In the genomic region with DNA sequence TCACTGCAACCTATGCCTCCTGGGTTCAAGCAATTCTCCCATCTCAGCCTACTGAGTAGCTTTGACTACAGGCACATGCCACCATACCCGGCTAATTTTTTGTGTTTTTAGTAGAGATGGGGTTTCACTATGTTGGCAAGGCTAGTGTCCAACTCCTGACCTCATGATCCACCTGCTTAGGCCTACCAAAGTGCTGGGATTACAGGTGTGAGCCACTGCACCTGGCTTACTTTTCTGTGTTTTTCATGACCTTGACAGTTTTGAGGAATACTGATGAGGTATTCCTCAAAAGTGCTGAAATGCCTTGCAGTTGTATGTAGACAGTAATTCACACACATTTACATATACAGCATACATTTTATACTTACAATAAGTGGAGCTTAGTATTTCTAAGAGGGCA, we compare ENCODE assay signal across 2 cellular contexts.
TF ChIP-seq lines count a peak whose summit lies in the region.

No MANE protein-coding gene starts in this region.

TF ChIP-seq in GM23338, 12 proteins besides CTCF, POLR2A, EP300 and RAD21 (continued from another document):
- TF ChIP-seq ZNF331 (CRISPR knock-in tag; IDR thresholded peaks at IDR 0.05; ENCODE audit: low read depth) (no peak), EZH2 (IDR thresholded peaks at IDR 0.05; ENCODE audit: low read depth, unreplicated experiment) (no peak)
- TF ChIP-seq, protein P1, sequence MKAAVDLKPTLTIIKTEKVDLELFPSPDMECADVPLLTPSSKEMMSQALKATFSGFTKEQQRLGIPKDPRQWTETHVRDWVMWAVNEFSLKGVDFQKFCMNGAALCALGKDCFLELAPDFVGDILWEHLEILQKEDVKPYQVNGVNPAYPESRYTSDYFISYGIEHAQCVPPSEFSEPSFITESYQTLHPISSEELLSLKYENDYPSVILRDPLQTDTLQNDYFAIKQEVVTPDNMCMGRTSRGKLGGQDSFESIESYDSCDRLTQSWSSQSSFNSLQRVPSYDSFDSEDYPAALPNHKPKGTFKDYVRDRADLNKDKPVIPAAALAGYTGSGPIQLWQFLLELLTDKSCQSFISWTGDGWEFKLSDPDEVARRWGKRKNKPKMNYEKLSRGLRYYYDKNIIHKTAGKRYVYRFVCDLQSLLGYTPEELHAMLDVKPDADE (IDR thresholded peaks at IDR 0.05), result no peak

TF ChIP-seq in WTC11, 78 proteins besides CTCF, POLR2A, EP300 and RAD21 (continued from another document):
- TF ChIP-seq, protein P2, sequence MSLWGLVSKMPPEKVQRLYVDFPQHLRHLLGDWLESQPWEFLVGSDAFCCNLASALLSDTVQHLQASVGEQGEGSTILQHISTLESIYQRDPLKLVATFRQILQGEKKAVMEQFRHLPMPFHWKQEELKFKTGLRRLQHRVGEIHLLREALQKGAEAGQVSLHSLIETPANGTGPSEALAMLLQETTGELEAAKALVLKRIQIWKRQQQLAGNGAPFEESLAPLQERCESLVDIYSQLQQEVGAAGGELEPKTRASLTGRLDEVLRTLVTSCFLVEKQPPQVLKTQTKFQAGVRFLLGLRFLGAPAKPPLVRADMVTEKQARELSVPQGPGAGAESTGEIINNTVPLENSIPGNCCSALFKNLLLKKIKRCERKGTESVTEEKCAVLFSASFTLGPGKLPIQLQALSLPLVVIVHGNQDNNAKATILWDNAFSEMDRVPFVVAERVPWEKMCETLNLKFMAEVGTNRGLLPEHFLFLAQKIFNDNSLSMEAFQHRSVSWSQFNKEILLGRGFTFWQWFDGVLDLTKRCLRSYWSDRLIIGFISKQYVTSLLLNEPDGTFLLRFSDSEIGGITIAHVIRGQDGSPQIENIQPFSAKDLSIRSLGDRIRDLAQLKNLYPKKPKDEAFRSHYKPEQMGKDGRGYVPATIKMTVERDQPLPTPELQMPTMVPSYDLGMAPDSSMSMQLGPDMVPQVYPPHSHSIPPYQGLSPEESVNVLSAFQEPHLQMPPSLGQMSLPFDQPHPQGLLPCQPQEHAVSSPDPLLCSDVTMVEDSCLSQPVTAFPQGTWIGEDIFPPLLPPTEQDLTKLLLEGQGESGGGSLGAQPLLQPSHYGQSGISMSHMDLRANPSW (CRISPR knock-in tag; conservative IDR thresholded peaks at IDR 0.05; ENCODE audit: low read depth), result no peak
- TF ChIP-seq RORB (CRISPR knock-in tag; IDR thresholded peaks at IDR 0.05) (no peak), ZNF671 (CRISPR knock-in tag; IDR thresholded peaks at IDR 0.05) (no peak)
TF ChIP-seq in WTC11: peak in this region for 0.
